ENCODE assay signal across 23 cellular contexts in the genomic region with DNA sequence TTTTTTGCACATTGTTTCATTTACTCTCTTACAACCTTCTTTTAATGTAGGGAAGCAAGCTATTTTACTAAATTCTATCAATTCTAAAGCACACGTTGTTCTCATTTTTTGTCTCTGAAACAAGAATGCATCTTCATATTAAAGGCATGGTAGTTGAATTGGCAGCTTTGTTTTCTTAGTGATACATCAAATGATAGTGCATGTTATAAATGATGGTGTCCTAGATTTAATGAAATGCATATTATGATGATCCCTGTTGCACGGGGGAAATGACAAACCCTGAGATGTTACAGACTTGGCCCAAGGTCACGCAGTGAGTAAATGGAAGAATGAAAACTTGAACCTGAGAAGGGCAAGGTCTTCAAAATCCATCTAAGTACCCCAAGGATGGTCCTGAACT.
"Had no signal": no experiment of that assay in that cellular context is flagged by ENCODE, and none has a peak within 500 bp of the region (broad histone marks: within the 10 kb centered on the region; RNA-seq: fewer than 3 reads in every experiment).

No MANE protein-coding gene starts in this region.

- H3K36me3 ChIP-seq: MG63, Peyer's patch, SJCRH30 had no signal

- H3K4me3 ChIP-seq: MG63, PC-9, Peyer's patch, SJCRH30, SK-N-MC had no signal

- H3K4me2 ChIP-seq: PC-9 had no signal

- DNase-seq: MG63, NCI-H1092, NCI-H1105 treated with DMSO at 0.1 percent for 48 hours, NCI-H1417 treated with DMSO at 0.1 percent for 48 hours, NCI-H146, NCI-H1694 treated with DMSO at 0.1 percent for 48 hours, NCI-H1930, NCI-H2081, NCI-H2107, NCI-H2227 treated with DMSO at 0.1 percent for 48 hours, NCI-H446, NCI-H510A, NCI-H524 treated with DMSO at 0.1 percent for 48 hours, NCI-H69, NCI-H774, OCI-M1, PC-9, Peyer's patch, SHP77 treated with DMSO at 0.1 percent for 48 hours, SJCRH30 had no signal

- H3K9me3 ChIP-seq: SJCRH30 had no signal

- H3K4me1 ChIP-seq: Peyer's patch, SJCRH30 had no signal

- H3K27ac ChIP-seq: HL-60, PC-9, SJCRH30, SK-N-MC had no signal

- H2AFZ ChIP-seq: PC-9 had no signal

- H3K27me3 ChIP-seq: MG63, Peyer's patch had no signal

- ATAC-seq: Right ventricle myocardium inferior had no signal
